In the genomic region with DNA sequence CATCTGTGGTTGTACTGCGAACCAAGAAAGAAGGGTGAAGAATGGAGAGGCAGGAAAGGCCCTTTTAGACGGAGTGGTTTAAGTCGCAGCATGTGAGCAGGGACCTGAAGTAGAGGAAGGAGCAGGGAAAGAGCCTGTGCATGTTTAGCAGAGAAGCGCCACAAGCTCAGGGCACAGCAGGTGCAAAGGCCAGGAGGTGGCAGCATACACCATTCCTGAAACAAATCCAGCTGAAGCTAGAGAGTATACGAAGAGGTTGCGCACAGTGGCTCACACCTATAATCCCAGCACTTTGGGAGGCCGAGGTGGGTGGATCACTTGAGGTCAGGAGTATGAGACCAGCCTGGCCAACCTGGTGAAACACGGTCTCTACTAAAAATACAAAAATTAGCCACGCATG, we compare ENCODE assay signal across 8 cellular contexts. TPM values are rescaled to one million over a fixed set of nuclear protein-coding genes. Genes with fewer than 3 reads are reported as not detected.
DNase-seq lines count a peak whose midpoint lies in the region; ATAC-seq and TF ChIP-seq lines count a peak whose summit lies in the region.

No MANE protein-coding gene starts in this region.

- POLR2A ChIA-PET in AG04449 (lab: Yijun Ruan, JAX), result no interaction called here
- POLR2A ChIA-PET in GM10248 (lab: Yijun Ruan, JAX), result no interaction called here

- H4K20me1 ChIP-seq in OCI-LY3 (ENCODE audit: insufficient read depth, low read length), result no peaks in the 10 kb centered on the region

- CTCF ChIA-PET in AG04449 (lab: Yijun Ruan, JAX) (interaction anchor here (0.8 to 3.3 kb wide), 5 partner anchors 12 to 356 kb away, joined by 3 to 27 read pairs (median 4); no protein-coding TSS in a partner anchor), GM10248 (lab: Yijun Ruan, JAX) (interaction anchor here (0.7 to 3.9 kb wide), 12 partner anchors 9 to 509 kb away, joined by 3 to 41 read pairs (median 4); no protein-coding TSS in a partner anchor)

- H3K4me3 ChIP-seq in AG04449 (ENCODE audit: low read depth, low read length) (no peak overlapping the region), OCI-LY3 (ENCODE audit: low read length) (no peak overlapping the region), fibroblast of pulmonary artery (replicated peaks; ENCODE audit: low read depth, low read length) (no peak overlapping the region)

- no peak overlapping the region for H3K4me2 ChIP-seq in OCI-LY3 (ENCODE audit: low read length)

- ATAC-seq in GM19023 (IDR thresholded peaks at IDR 0.05; ENCODE audit: unreplicated experiment) (no peak), HG03095 (IDR thresholded peaks at IDR 0.05; ENCODE audit: unreplicated experiment) (no peak)
- no peak for ATAC-seq in activated T-helper 17 cell treated with anti-CD3 and anti-CD28 coated beads, Interleukin-2, amount 50 U/mL, for 72 hours (replicated peaks)

- no peak overlapping the region for H3K27ac ChIP-seq in OCI-LY3 (ENCODE audit: low read length)

- no peaks in the 10 kb centered on the region for H3K9me3 ChIP-seq in OCI-LY3 (ENCODE audit: insufficient read depth, low read length)

- H3K27me3 ChIP-seq in OCI-LY3 (ENCODE audit: low read depth, low read length), result no peaks in the 10 kb centered on the region

- H3K27me3 Mint-ChIP-seq in activated T-helper 17 cell treated with anti-CD3 and anti-CD28 coated beads, Interleukin-2, amount 50 U/mL, for 72 hours, result no peaks in the 10 kb centered on the region

- peaks cover 3% of the 10 kb centered on the region for H3K4me1 Mint-ChIP-seq in activated T-helper 17 cell treated with anti-CD3 and anti-CD28 coated beads, Interleukin-2, amount 50 U/mL, for 72 hours

- no peak overlapping the region for H3K9ac ChIP-seq in OCI-LY3 (ENCODE audit: low read length)

- no peak overlapping the region for H3K4me3 Mint-ChIP-seq in activated T-helper 17 cell treated with anti-CD3 and anti-CD28 coated beads, Interleukin-2, amount 50 U/mL, for 72 hours

- no peaks in the 10 kb centered on the region for H3K9me3 Mint-ChIP-seq in activated T-helper 17 cell treated with anti-CD3 and anti-CD28 coated beads, Interleukin-2, amount 50 U/mL, for 72 hours

- no peaks in the 10 kb centered on the region for H3K4me1 ChIP-seq in OCI-LY3 (ENCODE audit: low read length)

- peaks cover 47% of the 10 kb centered on the region for H3K36me3 Mint-ChIP-seq in activated T-helper 17 cell treated with anti-CD3 and anti-CD28 coated beads, Interleukin-2, amount 50 U/mL, for 72 hours (ENCODE audit: low read depth)

- TF ChIP-seq CTCF in AG04449 (IDR thresholded peaks at IDR 0.05; ENCODE audit: insufficient read depth, low read length, missing control alignments) (peak; percentile 53), GM10248 (IDR thresholded peaks at IDR 0.05; ENCODE audit: control extremely low read depth, extremely low read depth, low read depth, missing control alignments) (peak; percentile 44), OCI-LY3 (IDR thresholded peaks at IDR 0.05; ENCODE audit: low read depth, low read length) (peak; percentile 54), fibroblast of pulmonary artery (IDR thresholded peaks at IDR 0.05; ENCODE audit: low read length, missing control alignments) (peak; percentile 27)

- H3K27ac Mint-ChIP-seq in activated T-helper 17 cell treated with anti-CD3 and anti-CD28 coated beads, Interleukin-2, amount 50 U/mL, for 72 hours, result no peak overlapping the region

- H3K36me3 ChIP-seq in OCI-LY3 (replicated peaks; ENCODE audit: low read depth, low read length), result no peaks in the 10 kb centered on the region

- H2AFZ ChIP-seq in OCI-LY3 (ENCODE audit: low read depth, low read length), result no peak overlapping the region

- H3K79me2 ChIP-seq in OCI-LY3 (ENCODE audit: low read length), result no peaks in the 10 kb centered on the region

- DNase-seq in AG04449 (ENCODE audit: low read depth, low spot score), result no peak
- no peak for DNase-seq in GM10248 (ENCODE audit: extremely low spot score)
- DNase-seq in fibroblast of pulmonary artery (ENCODE audit: low read depth), result peak; percentile 29
- DNase-seq in superior temporal gyrus (ENCODE audit: extremely low spot score), result peak; percentile 37

RNA-seq across cellular contexts. Expression of a gene that starts 49.9 kb away (rescaled TPM):
- 10 to 100 TPM; 21.9 to 40.1 TPM for total RNA-seq in activated T-helper 17 cell treated with anti-CD3 and anti-CD28 coated beads, Interleukin-2, amount 50 U/mL, for 72 hours

Comparison
In these comparisons a context has a peak if more than half of its experiments do, and no peak if none do; other contexts are left out.
1. DNase-seq: peak in fibroblast of pulmonary artery (single experiment) and superior temporal gyrus (single experiment); none in AG04449 (single experiment) and GM10248 (single experiment).
2. Peak in every context shown above with its lines, with median percentiles within 50 percentile points of each other: CTCF ChIP-seq.